1 cellular context compared by ENCODE assay signal in genomic region chr4:17595471-17596005, GRCh38.
TF ChIP-seq lines count a peak whose summit lies in the region.

No MANE protein-coding gene starts in this region.

TF ChIP-seq in HepG2, 621 proteins besides CTCF, POLR2A, EP300 and RAD21:
- TF ChIP-seq ZBTB7B (CRISPR knock-in tag; IDR thresholded peaks at IDR 0.05): no peak
- TF ChIP-seq NCOA5 (CRISPR knock-in tag; IDR thresholded peaks at IDR 0.05): no peak
- TF ChIP-seq REL (CRISPR knock-in tag; conservative IDR thresholded peaks at IDR 0.05): no peak
- no peak for TF ChIP-seq MED13 (CRISPR knock-in tag; IDR thresholded peaks at IDR 0.05)
- no peak for TF ChIP-seq KLF16 (CRISPR knock-in tag; IDR thresholded peaks at IDR 0.05)
- TF ChIP-seq PCBP1 (IDR thresholded peaks at IDR 0.05; ENCODE audit: borderline replicate concordance, low read depth, low read length): no peak
- no peak for TF ChIP-seq ERF (CRISPR knock-in tag; IDR thresholded peaks at IDR 0.05)
